Comparison of ENCODE assay signal across 8 cellular contexts in genomic region chr6:53795702-53796450, GRCh38. TPM values are rescaled to one million over a fixed set of nuclear protein-coding genes. Genes with fewer than 3 reads are reported as not detected.
DNase-seq lines count a peak whose midpoint lies in the region; ATAC-seq, FAIRE-seq and TF ChIP-seq lines count a peak whose summit lies in the region.

No MANE protein-coding gene starts in this region.

- H3K23ac ChIP-seq in IMR-90 (ENCODE audit: low read depth, low read length), result peak overlapping the region; percentile 31; the same call in 1 of the 2 replicates

- in situ Hi-C loops in IMR-90 (cut with MboI; ENCODE audit: low sequenced_read_pairs), result loop anchor here (10.0 kb wide), 1 partner anchor 261 kb away; no protein-coding TSS in a partner anchor

- H2BK5ac ChIP-seq in IMR-90 (ENCODE audit: low read depth, low read length, poor library complexity, severe bottlenecking), result no peak overlapping the region

- no peak for TF ChIP-seq RAD21 in IMR-90 (IDR thresholded peaks at IDR 0.05; ENCODE audit: low read length)
- TF ChIP-seq RAD21 in neural cell (conservative IDR thresholded peaks at IDR 0.05), result no peak

- H3F3A ChIP-seq in neural cell (ENCODE audit: insufficient read depth, low read length, poor library complexity, severe bottlenecking), result no peaks in the 10 kb centered on the region

- intact Hi-C loops in IMR-90 (cut with micrococcal nuclease), result loop anchor here (10.0 kb wide), 1 partner anchor 129 kb away; no protein-coding TSS in a partner anchor

- TF ChIP-seq CTCF in IMR-90 (conservative IDR thresholded peaks at IDR 0.05; ENCODE audit: low read depth, low read length), result no peak
- no peak for TF ChIP-seq CTCF in fibroblast of pulmonary artery (IDR thresholded peaks at IDR 0.05; ENCODE audit: low read length, missing control alignments)
- TF ChIP-seq CTCF in neural cell (IDR thresholded peaks at IDR 0.05; ENCODE audit: poor library complexity, severe bottlenecking), result no peak

- POLR2A ChIA-PET in IMR-90 (lab: Charles Lee; ENCODE audit: unreplicated experiment), result no interaction called here

- peaks cover 5% of the 10 kb centered on the region; the same call in 1 of the 2 replicates for H4K20me1 ChIP-seq in IMR-90 (ENCODE audit: insufficient read depth, low read length)
- H4K20me1 ChIP-seq in neural cell (ENCODE audit: insufficient read depth), result no peaks in the 10 kb centered on the region

- peaks cover 3% of the 10 kb centered on the region for H3K36me3 Mint-ChIP-seq in activated CD8-positive, alpha-beta memory T cell treated with anti-CD3 and anti-CD28 coated beads, Interleukin-2, amount 10 ng/mL, durations not matched to agents 7 days and 5 days

- H3K4me1 Mint-ChIP-seq in activated CD8-positive, alpha-beta memory T cell treated with anti-CD3 and anti-CD28 coated beads, Interleukin-2, amount 10 ng/mL, durations not matched to agents 7 days and 5 days, result peaks cover 24% of the 10 kb centered on the region

- peak overlapping the region; percentile 74 for H2AK9ac ChIP-seq in IMR-90 (replicated peaks; ENCODE audit: low read depth, low read length, poor library complexity)

- no peaks in the 10 kb centered on the region for H3K9me3 Mint-ChIP-seq in activated CD8-positive, alpha-beta memory T cell treated with anti-CD3 and anti-CD28 coated beads, Interleukin-2, amount 10 ng/mL, durations not matched to agents 7 days and 5 days (ENCODE audit: low read depth)

- WGBS in IMR-90 (ENCODE audit: extremely low coverage in 2 of 2, insufficient read length in 1 of 2), 2 experiments, result 8% methylated on average over 27 of the region's 47 CpGs; no CpG with 5 or more reads in 1 of the 2 experiments

- H3K9me2 ChIP-seq in neural cell (ENCODE audit: insufficient read depth, low read length), result no peaks in the 10 kb centered on the region

- TF ChIP-seq POLR2A in IMR-90 (IDR thresholded peaks at IDR 0.05; ENCODE audit: low read depth, low read length) (no peak), GM12891 (IDR thresholded peaks at IDR 0.05; ENCODE audit: low read depth, low read length) (no peak)

- H2AFZ ChIP-seq in IMR-90 (replicated peaks; ENCODE audit: low read length, poor library complexity) (peak overlapping the region; percentile 84), neural cell (ENCODE audit: low read depth, low read length) (no peak overlapping the region)

- peak overlapping the region; percentile 89 for H3K4me3 Mint-ChIP-seq in activated CD8-positive, alpha-beta memory T cell treated with anti-CD3 and anti-CD28 coated beads, Interleukin-2, amount 10 ng/mL, durations not matched to agents 7 days and 5 days

- no peaks in the 10 kb centered on the region for H3K27me3 ChIP-seq in IMR-90 (ENCODE audit: control insufficient read depth, insufficient read depth, low read length)
- no peaks in the 10 kb centered on the region for H3K27me3 ChIP-seq in neural cell (ENCODE audit: insufficient read depth, low read depth, low read length)

- 0 out of 2 replicates have a peak overlapping the region, but pooled peaks have one; percentile 12 for H4K5ac ChIP-seq in IMR-90 (ENCODE audit: low read depth, low read length)

- peak overlapping the region; percentile 29; the same call in 1 of the 2 replicates for H2BK120ac ChIP-seq in IMR-90 (ENCODE audit: low read depth, low read length)

- H4K91ac ChIP-seq in IMR-90 (ENCODE audit: insufficient read depth, low read depth, low read length), result peak overlapping the region; percentile 9; the same call in 1 of the 2 replicates

- H3K4me2 ChIP-seq in IMR-90 (ENCODE audit: low read depth, low read length), result peak overlapping the region; percentile 98
- peak overlapping the region; percentile 80 for H3K4me2 ChIP-seq in neural cell (ENCODE audit: low read length)

- H3K9ac ChIP-seq in IMR-90 (ENCODE audit: low read depth, low read length) (peak overlapping the region; percentile 59), neural cell (ENCODE audit: low read length) (peak overlapping the region; percentile 68)

- CTCF ChIA-PET in IMR-90 (lab: Yijun Ruan, JAX), result interaction anchor here (0.6 to 5.0 kb wide), 5 partner anchors 68 to 161 kb away, joined by 3 to 67 read pairs (median 7); no protein-coding TSS in a partner anchor
- CTCF ChIA-PET in activated CD8-positive, alpha-beta memory T cell treated with anti-CD3 and anti-CD28 coated beads, Interleukin-2, amount 10 ng/mL, durations not matched to agents 7 days and 5 days (lab: Charles Lee), result interaction anchor here (1.8 to 2.1 kb wide), 3 partner anchors 70 to 248 kb away, joined by 4 to 11 read pairs (median 8); no protein-coding TSS in a partner anchor

- H3K9me1 ChIP-seq in IMR-90 (ENCODE audit: insufficient read depth, low read length), result no peaks in the 10 kb centered on the region

- H3K27me3 Mint-ChIP-seq in activated CD8-positive, alpha-beta memory T cell treated with anti-CD3 and anti-CD28 coated beads, Interleukin-2, amount 10 ng/mL, durations not matched to agents 7 days and 5 days, result peaks cover 40% of the 10 kb centered on the region

- H3K79me2 ChIP-seq in neural cell (replicated peaks; ENCODE audit: insufficient read depth, low read length), result peaks cover 50% of the 10 kb centered on the region

- FAIRE-seq in GM12891 (lab: Jason Lieb, UNC), result no peak

- ATAC-seq in IMR-90 (ENCODE audit: low read depth) (no peak), GM21619 (IDR thresholded peaks at IDR 0.05; ENCODE audit: unreplicated experiment) (no peak)
- ATAC-seq in activated CD8-positive, alpha-beta memory T cell treated with anti-CD3 and anti-CD28 coated beads, Interleukin-2, amount 10 ng/mL, durations not matched to agents 7 days and 5 days, result no peak

- peak overlapping the region; percentile 21; the same call in 1 of the 3 replicates for H2BK15ac ChIP-seq in IMR-90 (ENCODE audit: low read depth, low read length)

- H3K18ac ChIP-seq in IMR-90 (ENCODE audit: low read depth, low read length), result peak overlapping the region; percentile 48

- H4K8ac ChIP-seq in IMR-90 (ENCODE audit: low read depth in 2 of 2, low read length in 2 of 2), result peak overlapping the region in 1 of 2 experiments; percentile 22; a peak in 2 of 4 replicates

- no peak overlapping the region for H3K27ac Mint-ChIP-seq in activated CD8-positive, alpha-beta memory T cell treated with anti-CD3 and anti-CD28 coated beads, Interleukin-2, amount 10 ng/mL, durations not matched to agents 7 days and 5 days

- dilution Hi-C loops in IMR-90 (cut with HindIII; ENCODE audit: low sequenced_read_pairs, unreplicated experiment), result no loop called here

- peak overlapping the region; percentile 63 for H2AK5ac ChIP-seq in IMR-90 (ENCODE audit: low read depth, low read length)

- DNase-seq in AG20443 (ENCODE audit: low spot score) (peak; percentile 28), IMR-90 (peak; percentile 28), fibroblast of pulmonary artery (ENCODE audit: low read depth) (no peak), NCI-H2029 treated with DMSO at 0.1 percent for 48 hours (lab: John Stamatoyannopoulos, UW) (no peak), GM12891 (ENCODE audit: insufficient read length, low spot score) (no peak)
- DNase-seq in activated CD8-positive, alpha-beta memory T cell treated with anti-CD3 and anti-CD28 coated beads, Interleukin-2, amount 10 ng/mL, durations not matched to agents 7 days and 5 days, result no peak

- H3K36me3 ChIP-seq in IMR-90 (ENCODE audit: control insufficient read depth, insufficient read depth, low read length) (no peaks in the 10 kb centered on the region), neural cell (ENCODE audit: insufficient read depth, low read length) (no peaks in the 10 kb centered on the region)

- peak; percentile 10 for TF ChIP-seq EP300 in neural cell (conservative IDR thresholded peaks at IDR 0.05; ENCODE audit: poor library complexity, severe bottlenecking)

- H3K4me1 ChIP-seq in IMR-90 (ENCODE audit: control insufficient read depth, insufficient read depth, low read length), result peaks cover 8% of the 10 kb centered on the region

- H3K9me3 ChIP-seq in IMR-90 (ENCODE audit: control insufficient read depth, insufficient read depth, low read length) (no peaks in the 10 kb centered on the region), neural cell (ENCODE audit: low read length) (no peaks in the 10 kb centered on the region)

- no peak overlapping the region; the same call in 1 of the 2 replicates for H3K27ac ChIP-seq in IMR-90 (ENCODE audit: insufficient read depth, low read length)
- no peak overlapping the region for H3K27ac ChIP-seq in neural cell (ENCODE audit: low read length)

- H3K4me3 ChIP-seq in IMR-90 (ENCODE audit: insufficient read depth, low read depth, low read length) (peak overlapping the region; percentile 82), fibroblast of pulmonary artery (replicated peaks; ENCODE audit: low read depth, low read length) (peak overlapping the region; percentile 80), neural cell (ENCODE audit: low read length) (peak overlapping the region; percentile 92)

- H3K14ac ChIP-seq in IMR-90 (replicated peaks; ENCODE audit: low read depth, low read length), result peak overlapping the region; percentile 66

- H3K56ac ChIP-seq in IMR-90 (ENCODE audit: extremely low read depth, insufficient read depth, low read length), result no peak overlapping the region

- peaks cover 22 to 36% of the 10 kb centered on the region in 2 experiments for H3K79me1 ChIP-seq in IMR-90 (ENCODE audit: low read depth in 1 of 2, low read length in 2 of 2)

- H3K4ac ChIP-seq in IMR-90 (ENCODE audit: low read depth, low read length), result peak overlapping the region; percentile 63

- H2BK20ac ChIP-seq in IMR-90 (ENCODE audit: low read depth, low read length), result 0 out of 2 replicates have a peak overlapping the region, but pooled peaks have one; percentile 17

- BruUV-seq in IMR-90 (replicated peaks; lab: Mats Ljungman, UMichigan), result no TSS peak

TF ChIP-seq in neural cell, 6 proteins besides CTCF, POLR2A, EP300 and RAD21 (continues in another document):
- no peak for TF ChIP-seq POLR2AphosphoS5 (IDR thresholded peaks at IDR 0.05)
- TF ChIP-seq TAF1 (IDR thresholded peaks at IDR 0.05; ENCODE audit: low read depth), result no peak

TF ChIP-seq in GM12891, 5 proteins besides CTCF, POLR2A, EP300 and RAD21:
- TF ChIP-seq TAF1 (IDR thresholded peaks at IDR 0.05; ENCODE audit: low read depth, low read length), result no peak
- no peak for TF ChIP-seq PAX5 (IDR thresholded peaks at IDR 0.05; ENCODE audit: insufficient read depth, low read length, severe bottlenecking)
- no peak for TF ChIP-seq POLR2AphosphoS5 (IDR thresholded peaks at IDR 0.05; ENCODE audit: low read depth, low read length)

RNA-seq across cellular contexts. Expression of gene LRRC1, which starts 1.1 kb away (rescaled TPM):
- total RNA-seq in IMR-90 (2012; rRNA removed), result 6.1 and 6.7 TPM in 2 replicates
- polyA plus RNA-seq in IMR-90 (2012; rRNA removed) (4.3 and 5.1 TPM in 2 replicates), neural cell (19.4 and 21.2 TPM in 2 replicates)
- 3.1 and 3.6 TPM in 2 replicates for polyA plus RNA-seq in IMR-90 (2012; cell fraction: cytosol; rRNA removed)
- 5.1 and 13.1 TPM in 2 replicates for polyA plus RNA-seq in IMR-90 (2012; cell fraction: nucleus; rRNA removed; ENCODE audit: low replicate concordance)
- 1 to 10 TPM; 4.5 to 4.6 TPM for total RNA-seq in activated CD8-positive, alpha-beta memory T cell treated with anti-CD3 and anti-CD28 coated beads, Interleukin-2, amount 10 ng/mL, durations not matched to agents 7 days and 5 days
- polyA minus RNA-seq in neural cell, result 25.6 and 29.9 TPM in 2 replicates
- 0.22 TPM for polyA plus RNA-seq in GM12891 (2012; ENCODE audit: low read depth, missing spikeins)

Comparison
In these comparisons a context has a peak if more than half of its experiments do, and no peak if none do; other contexts are left out.
1. DNase-seq: peak in AG20443 (single experiment) and IMR-90 (single experiment); none in activated CD8-positive, alpha-beta memory T cell treated with anti-CD3 and anti-CD28 coated beads, Interleukin-2, amount 10 ng/mL, durations not matched to agents 7 days and 5 days (single experiment), fibroblast of pulmonary artery (single experiment), NCI-H2029 treated with DMSO at 0.1 percent for 48 hours (single experiment) and GM12891 (single experiment).
2. Peak in every context shown above with its lines, with median percentiles within 50 percentile points of each other: H3K4me3 ChIP-seq.